In genomic region chr10:91635401-91636400, GRCh38 we compare ENCODE assay signal across 8 cellular contexts. TPM values are rescaled to one million over a fixed set of nuclear protein-coding genes. Genes with fewer than 3 reads are reported as not detected.
DNase-seq lines count a peak whose midpoint lies in the region; ATAC-seq and TF ChIP-seq lines count a peak whose summit lies in the region.

No MANE protein-coding gene starts in this region.

- peak; percentile 85 for DNase-seq in DMS 273 (lab: John Stamatoyannopoulos, UW; ENCODE audit: unreplicated experiment)
- DNase-seq in HEK293T (ENCODE audit: extremely low spot score): peak; percentile 59
- peak; percentile 60 to 77 for DNase-seq in NCI-H446 (lab: John Stamatoyannopoulos, UW)
- peak; percentile 66 for DNase-seq in activated CD8-positive, alpha-beta T cell treated with anti-CD3 and anti-CD28 coated beads, Interleukin-2, amount 10 ng/mL, durations not matched to agents 7 days and 5 days
- peak; percentile 89 for DNase-seq in fibroblast of peridontal ligament (ENCODE audit: extremely low read depth)
- DNase-seq in vagina (ENCODE audit: extremely low spot score in 2 of 2): no peak
- DNase-seq in GOT3 (lab: John Stamatoyannopoulos, UW): no peak

- CTCF ChIA-PET in HEK293T (lab: Yijun Ruan, JAX): interaction anchor here (0.6 to 3.3 kb wide), 21 partner anchors 8 to 338 kb away, joined by 3 to 24 read pairs (median 3); no protein-coding TSS in a partner anchor
- CTCF ChIA-PET in activated CD8-positive, alpha-beta T cell treated with anti-CD3 and anti-CD28 coated beads, Interleukin-2, amount 10 ng/mL, durations not matched to agents 7 days and 5 days (lab: Charles Lee): interaction anchor here (0.9 to 5.9 kb wide), 23 partner anchors 8 to 756 kb away, joined by 3 to 99 read pairs (median 5); no protein-coding TSS in a partner anchor

- H3K27me3 ChIP-seq in neural cell (ENCODE audit: insufficient read depth, low read depth, low read length): peaks cover 8% of the 10 kb centered on the region
- no peaks in the 10 kb centered on the region for H3K27me3 ChIP-seq in vagina

- no peaks in the 10 kb centered on the region for H3K9me3 Mint-ChIP-seq in activated CD8-positive, alpha-beta T cell treated with anti-CD3 and anti-CD28 coated beads, Interleukin-2, amount 10 ng/mL, durations not matched to agents 7 days and 5 days (ENCODE audit: insufficient read depth)

- H2AFZ ChIP-seq in neural cell (ENCODE audit: low read depth, low read length): no peak overlapping the region

- H3F3A ChIP-seq in neural cell (ENCODE audit: insufficient read depth, low read length, poor library complexity, severe bottlenecking): no peaks in the 10 kb centered on the region

- POLR2A ChIA-PET in HEK293T (lab: Yijun Ruan, JAX): interaction anchor here (0.7 to 1.0 kb wide), 5 partner anchors 10 to 337 kb away, joined by 3 to 5 read pairs (median 3); partner anchors contain the start of gene BTAF1
- POLR2A ChIA-PET in activated CD8-positive, alpha-beta T cell treated with anti-CD3 and anti-CD28 coated beads, Interleukin-2, amount 10 ng/mL, durations not matched to agents 7 days and 5 days (lab: Charles Lee): interaction anchor here (1.0 kb wide), 1 partner anchor 245 kb away, joined by 3 read pairs; no protein-coding TSS in a partner anchor

- H3K4me1 Mint-ChIP-seq in activated CD8-positive, alpha-beta T cell treated with anti-CD3 and anti-CD28 coated beads, Interleukin-2, amount 10 ng/mL, durations not matched to agents 7 days and 5 days (ENCODE audit: low read depth): peaks cover 8% of the 10 kb centered on the region

- no peaks in the 10 kb centered on the region for H3K36me3 Mint-ChIP-seq in activated CD8-positive, alpha-beta T cell treated with anti-CD3 and anti-CD28 coated beads, Interleukin-2, amount 10 ng/mL, durations not matched to agents 7 days and 5 days (ENCODE audit: low read depth)

- no peak overlapping the region for H3K27ac Mint-ChIP-seq in activated CD8-positive, alpha-beta T cell treated with anti-CD3 and anti-CD28 coated beads, Interleukin-2, amount 10 ng/mL, durations not matched to agents 7 days and 5 days

- TF ChIP-seq RAD21 in neural cell (conservative IDR thresholded peaks at IDR 0.05): peak; percentile 54

- no peaks in the 10 kb centered on the region for H3K9me3 ChIP-seq in neural cell (ENCODE audit: low read length)
- H3K9me3 ChIP-seq in vagina: no peaks in the 10 kb centered on the region

- peak; percentile 59 for ATAC-seq in activated CD8-positive, alpha-beta T cell treated with anti-CD3 and anti-CD28 coated beads, Interleukin-2, amount 10 ng/mL, durations not matched to agents 7 days and 5 days

- H3K27ac ChIP-seq in neural cell (ENCODE audit: low read length) (no peak overlapping the region), vagina (no peak overlapping the region)

- no peak for TF ChIP-seq EP300 in neural cell (conservative IDR thresholded peaks at IDR 0.05; ENCODE audit: poor library complexity, severe bottlenecking)

- no peak for TF ChIP-seq POLR2A in vagina (IDR thresholded peaks at IDR 0.05)

- no peak overlapping the region for H3K4me3 ChIP-seq in neural cell (ENCODE audit: low read length)
- no peak overlapping the region for H3K4me3 ChIP-seq in vagina

- no peaks in the 10 kb centered on the region for H4K20me1 ChIP-seq in neural cell (ENCODE audit: insufficient read depth)

- TF ChIP-seq CTCF in neural cell (IDR thresholded peaks at IDR 0.05; ENCODE audit: poor library complexity, severe bottlenecking) (peak; percentile 61), vagina (IDR thresholded peaks at IDR 0.05) (peak; percentile 69 to 87 (median 75))

- H3K9me2 ChIP-seq in neural cell (ENCODE audit: insufficient read depth, low read length): no peaks in the 10 kb centered on the region

- H3K9ac ChIP-seq in neural cell (ENCODE audit: low read length): no peak overlapping the region

- no peaks in the 10 kb centered on the region for H3K79me2 ChIP-seq in neural cell (replicated peaks; ENCODE audit: insufficient read depth, low read length)

- peaks cover 41% of the 10 kb centered on the region for H3K27me3 Mint-ChIP-seq in activated CD8-positive, alpha-beta T cell treated with anti-CD3 and anti-CD28 coated beads, Interleukin-2, amount 10 ng/mL, durations not matched to agents 7 days and 5 days (ENCODE audit: low read depth)

- H3K4me2 ChIP-seq in neural cell (ENCODE audit: low read length): no peak overlapping the region

- H3K4me1 ChIP-seq in vagina: peaks cover 19% of the 10 kb centered on the region

- H3K36me3 ChIP-seq in neural cell (ENCODE audit: insufficient read depth, low read length) (no peaks in the 10 kb centered on the region), vagina (peaks cover 0 to 2% of the 10 kb centered on the region in 2 donors)

- intact Hi-C loops in vagina (cut with DNase I): loop anchor here (10.0 kb wide), 1 partner anchor 141 kb away; no protein-coding TSS in a partner anchor

- H3K4me3 Mint-ChIP-seq in activated CD8-positive, alpha-beta T cell treated with anti-CD3 and anti-CD28 coated beads, Interleukin-2, amount 10 ng/mL, durations not matched to agents 7 days and 5 days: no peak overlapping the region

TF ChIP-seq in HEK293T, 16 proteins besides CTCF, POLR2A, EP300 and RAD21:
- TF ChIP-seq L3MBTL2 (conservative IDR thresholded peaks at IDR 0.05): no peak
- TF ChIP-seq ZNF384 (IDR thresholded peaks at IDR 0.05): no peak
- TF ChIP-seq HDGF (IDR thresholded peaks at IDR 0.05; ENCODE audit: borderline replicate concordance): no peak
- TF ChIP-seq ARNT (IDR thresholded peaks at IDR 0.05): no peak
- no peak for TF ChIP-seq BHLHE40 (IDR thresholded peaks at IDR 0.05; ENCODE audit: borderline replicate concordance)
- TF ChIP-seq LEF1 (IDR thresholded peaks at IDR 0.05; ENCODE audit: borderline replicate concordance): no peak
- no peak for TF ChIP-seq FOXK2 (IDR thresholded peaks at IDR 0.05)
- no peak for TF ChIP-seq ELF4 (IDR thresholded peaks at IDR 0.05)
- TF ChIP-seq SP1 (IDR thresholded peaks at IDR 0.05): no peak
- no peak for TF ChIP-seq PKNOX1 (IDR thresholded peaks at IDR 0.05)
- TF ChIP-seq FOXA1 (IDR thresholded peaks at IDR 0.05): no peak
- no peak for TF ChIP-seq TARDBP (IDR thresholded peaks at IDR 0.05)
- no peak for TF ChIP-seq SUZ12 (IDR thresholded peaks at IDR 0.05)
- TF ChIP-seq CTBP1 (IDR thresholded peaks at IDR 0.05; ENCODE audit: borderline replicate concordance): no peak
- no peak for TF ChIP-seq NFRKB (IDR thresholded peaks at IDR 0.05)
- no peak for TF ChIP-seq FOXM1 (IDR thresholded peaks at IDR 0.05; ENCODE audit: borderline replicate concordance)

TF ChIP-seq in neural cell, 6 proteins besides CTCF, POLR2A, EP300 and RAD21:
- TF ChIP-seq REST (IDR thresholded peaks at IDR 0.05; ENCODE audit: borderline replicate concordance) (no peak), SMC3 (conservative IDR thresholded peaks at IDR 0.05; ENCODE audit: poor library complexity) (peak; percentile 68)

RNA-seq across cellular contexts. Expression of gene PPP1R3C, which starts 2.8 kb away (rescaled TPM):
- not detected for total RNA-seq in activated CD8-positive, alpha-beta T cell treated with anti-CD3 and anti-CD28 coated beads, Interleukin-2, amount 10 ng/mL, durations not matched to agents 7 days and 5 days
- 0.51 and 0.64 TPM in 2 replicates for polyA plus RNA-seq in neural cell
- polyA minus RNA-seq in neural cell: 1.5 and 2.1 TPM in 2 replicates
- total RNA-seq in vagina: 26.3 TPM

Comparison
In these comparisons a context has a peak if more than half of its experiments do, and no peak if none do; other contexts are left out.
1. DNase-seq: peak in DMS 273 (single experiment), HEK293T (single experiment), NCI-H446 (2 of 2), activated CD8-positive, alpha-beta T cell treated with anti-CD3 and anti-CD28 coated beads, Interleukin-2, amount 10 ng/mL, durations not matched to agents 7 days and 5 days (single experiment) and fibroblast of peridontal ligament (single experiment); none in vagina (0 of 2) and GOT3 (single experiment).
2. RNA of gene PPP1R3C, which starts 2.8 kb away (total RNA-seq): 26.3 TPM in vagina (single experiment); not detected in activated CD8-positive, alpha-beta T cell treated with anti-CD3 and anti-CD28 coated beads, Interleukin-2, amount 10 ng/mL, durations not matched to agents 7 days and 5 days; every median in the first group is over 10 times any median in the second.